In genomic region chr18:13316066-13316465, GRCh38 we compare ENCODE assay signal across 26 cellular contexts.
"Had no signal": no experiment of that assay in that cellular context is flagged by ENCODE, and none has a peak within 500 bp of the region (broad histone marks: within the 10 kb centered on the region; RNA-seq: fewer than 3 reads in every experiment).

No MANE protein-coding gene starts in this region.

- H3K27ac Mint-ChIP-seq: activated CD4-positive, alpha-beta memory T cell treated with anti-CD3 and anti-CD28 coated beads for 36 hours; activated CD4-positive, alpha-beta T cell treated with anti-CD3 and anti-CD28 coated beads, Interleukin-2, amount 10 ng/mL, durations not matched to agents 24 days and 14 days; activated naive CD4-positive, alpha-beta T cell treated with anti-CD3 and anti-CD28 coated beads, Interleukin-2, amount 10 ng/mL, durations not matched to agents 7 days and 5 days; activated naive CD8-positive, alpha-beta T cell treated with anti-CD3 and anti-CD28 coated beads, Interleukin-2, amount 10 ng/mL, durations not matched to agents 7 days and 5 days; activated T-helper 1 cell treated with anti-CD3 and anti-CD28 coated beads, Interleukin-12 subunit alpha, Interleukin-12 subunit beta, Interleukin-2, Interleukin-4 antibody, amounts not matched to agents 30 ng/mL and 10 ng/mL and 1 ng/mL, durations not matched to agents 14 hours and 24 hours and 36 hours; brain; natural killer cell treated with Interleukin-12 subunit alpha and Interleukin-12 subunit beta and Interleukin-15 and Interleukin-18, amount 100 ng/mL, for 72 hours had no signal

- H3K36me3 ChIP-seq: cardiac muscle cell, colonic mucosa, left lung, spleen, tibial nerve, WERI-Rb-1 had no signal

- H3K4me1 ChIP-seq: colonic mucosa, left lung had no signal

- H3K9me3 ChIP-seq: colonic mucosa had no signal

- DNase-seq: activated CD4-positive, alpha-beta memory T cell treated with anti-CD3 and anti-CD28 coated beads for 36 hours; activated CD4-positive, alpha-beta T cell treated with anti-CD3 and anti-CD28 coated beads, Interleukin-2, amount 10 ng/mL, durations not matched to agents 24 days and 14 days; activated CD4-positive, CD25-positive, alpha-beta regulatory T cell treated with anti-CD3 and anti-CD28 coated beads, Interleukin-2, amount 50 U/mL, for 72 hours; activated CD8-positive, alpha-beta memory T cell treated with anti-CD3 and anti-CD28 coated beads, Interleukin-2, amount 50 U/mL, for 4 hours; activated gamma-delta T cell; activated naive CD4-positive, alpha-beta T cell treated with anti-CD3 and anti-CD28 coated beads, Interleukin-2, amount 10 ng/mL, durations not matched to agents 7 days and 5 days; activated naive CD8-positive, alpha-beta T cell treated with anti-CD3 and anti-CD28 coated beads, Interleukin-2, amount 10 ng/mL, durations not matched to agents 7 days and 5 days; activated T-cell treated with anti-CD3 and anti-CD28 coated beads, Interleukin-2, amount 50 U/mL, for 1 hour; cerebellar nuclear complex; colonic mucosa; effector CD8-positive, alpha-beta T cell; left lung; mesendoderm; posterior cingulate gyrus; spleen; stimulated activated naive CD4-positive, alpha-beta T cell; WERI-Rb-1 had no signal

- H3K27ac ChIP-seq: ascending aorta, cardiac muscle cell, colonic mucosa, epithelial cell of prostate, left lung, spleen, suprapubic skin, tibial nerve, WERI-Rb-1 had no signal

- H3K4me3 Mint-ChIP-seq: activated CD4-positive, alpha-beta memory T cell treated with anti-CD3 and anti-CD28 coated beads for 36 hours; activated CD4-positive, alpha-beta T cell treated with anti-CD3 and anti-CD28 coated beads, Interleukin-2, amount 10 ng/mL, durations not matched to agents 24 days and 14 days; activated naive CD4-positive, alpha-beta T cell treated with anti-CD3 and anti-CD28 coated beads, Interleukin-2, amount 10 ng/mL, durations not matched to agents 7 days and 5 days; activated naive CD8-positive, alpha-beta T cell treated with anti-CD3 and anti-CD28 coated beads, Interleukin-2, amount 10 ng/mL, durations not matched to agents 7 days and 5 days; activated T-helper 1 cell treated with anti-CD3 and anti-CD28 coated beads, Interleukin-12 subunit alpha, Interleukin-12 subunit beta, Interleukin-2, Interleukin-4 antibody, amounts not matched to agents 30 ng/mL and 10 ng/mL and 1 ng/mL, durations not matched to agents 14 hours and 24 hours and 36 hours; brain; natural killer cell treated with Interleukin-12 subunit alpha and Interleukin-12 subunit beta and Interleukin-15 and Interleukin-18, amount 100 ng/mL, for 72 hours had no signal

- H3K27me3 Mint-ChIP-seq: activated CD4-positive, alpha-beta memory T cell treated with anti-CD3 and anti-CD28 coated beads for 36 hours; activated CD4-positive, alpha-beta T cell treated with anti-CD3 and anti-CD28 coated beads, Interleukin-2, amount 10 ng/mL, durations not matched to agents 24 days and 14 days; activated naive CD4-positive, alpha-beta T cell treated with anti-CD3 and anti-CD28 coated beads, Interleukin-2, amount 10 ng/mL, durations not matched to agents 7 days and 5 days; activated naive CD8-positive, alpha-beta T cell treated with anti-CD3 and anti-CD28 coated beads, Interleukin-2, amount 10 ng/mL, durations not matched to agents 7 days and 5 days had no signal

- H3K4me3 ChIP-seq: ascending aorta, cardiac muscle cell, colonic mucosa, left lung, lung, spleen, suprapubic skin, tibial nerve had no signal

- H3K27me3 ChIP-seq: ascending aorta, cardiac muscle cell, colonic mucosa, left lung, spleen, suprapubic skin, tibial nerve had no signal
